Comparison of ENCODE assay signal across 1 cellular context in the genomic region with DNA sequence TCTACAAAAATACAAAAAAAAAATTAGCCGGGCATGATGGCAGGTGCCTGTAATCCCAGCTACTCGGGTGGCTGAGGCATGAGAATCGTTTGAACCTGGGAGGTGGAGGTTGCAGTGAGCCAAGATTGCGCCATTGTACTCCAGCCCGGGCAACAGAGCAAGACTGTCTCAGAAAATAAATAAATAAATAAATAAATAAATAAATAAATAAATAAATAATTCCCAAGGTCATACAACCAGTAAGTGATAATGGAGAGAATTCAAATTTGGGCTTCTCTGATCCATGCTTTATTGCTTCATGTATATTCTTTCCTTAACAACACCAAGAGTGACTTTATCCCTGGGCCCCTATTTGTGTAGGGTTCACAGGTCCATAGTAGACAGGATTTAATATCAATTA.
A peak's percentile ranks its signal among the peaks of the same experiment; 100 is the strongest.
TF ChIP-seq lines count a peak whose summit lies in the region.

No MANE protein-coding gene starts in this region.

TF ChIP-seq in HEK293, 187 proteins besides CTCF, POLR2A, EP300 and RAD21 (continued from another document):
- 0 out of 2 replicates have a peak, but pooled peaks have one; percentile 57 for TF ChIP-seq ZNF354C (tag by site-specific recombination; IDR thresholded peaks at IDR 0.05; ENCODE audit: borderline replicate concordance, low read depth)
- peak; percentile 57; the same call in 1 of the 2 replicates for TF ChIP-seq ZNF664 (tag by site-specific recombination; IDR thresholded peaks at IDR 0.05)
- peak; percentile 63 for TF ChIP-seq ZNF426 (tag by site-specific recombination; IDR thresholded peaks at IDR 0.05)
- TF ChIP-seq ZXDB (tag by site-specific recombination; IDR thresholded peaks at IDR 0.05): 0 out of 2 replicates have a peak, but pooled peaks have one; percentile 25
- TF ChIP-seq ZNF791 (tag by site-specific recombination; IDR thresholded peaks at IDR 0.05): 0 out of 2 replicates have a peak, but pooled peaks have one; percentile 17
- TF ChIP-seq ZNF629 (tag by site-specific recombination; IDR thresholded peaks at IDR 0.05): 0 out of 2 replicates have a peak, but pooled peaks have one; percentile 20
- TF ChIP-seq ZNF529 (tag by site-specific recombination; IDR thresholded peaks at IDR 0.05; ENCODE audit: insufficient replicate concordance): peak; percentile 10
- peak; percentile 89; the same call in 1 of the 2 replicates for TF ChIP-seq ZNF394 (tag by site-specific recombination; IDR thresholded peaks at IDR 0.05; ENCODE audit: borderline replicate concordance)
- TF ChIP-seq ZBTB8A (tag by site-specific recombination; IDR thresholded peaks at IDR 0.05): peak; percentile 50
- TF ChIP-seq, protein P1, sequence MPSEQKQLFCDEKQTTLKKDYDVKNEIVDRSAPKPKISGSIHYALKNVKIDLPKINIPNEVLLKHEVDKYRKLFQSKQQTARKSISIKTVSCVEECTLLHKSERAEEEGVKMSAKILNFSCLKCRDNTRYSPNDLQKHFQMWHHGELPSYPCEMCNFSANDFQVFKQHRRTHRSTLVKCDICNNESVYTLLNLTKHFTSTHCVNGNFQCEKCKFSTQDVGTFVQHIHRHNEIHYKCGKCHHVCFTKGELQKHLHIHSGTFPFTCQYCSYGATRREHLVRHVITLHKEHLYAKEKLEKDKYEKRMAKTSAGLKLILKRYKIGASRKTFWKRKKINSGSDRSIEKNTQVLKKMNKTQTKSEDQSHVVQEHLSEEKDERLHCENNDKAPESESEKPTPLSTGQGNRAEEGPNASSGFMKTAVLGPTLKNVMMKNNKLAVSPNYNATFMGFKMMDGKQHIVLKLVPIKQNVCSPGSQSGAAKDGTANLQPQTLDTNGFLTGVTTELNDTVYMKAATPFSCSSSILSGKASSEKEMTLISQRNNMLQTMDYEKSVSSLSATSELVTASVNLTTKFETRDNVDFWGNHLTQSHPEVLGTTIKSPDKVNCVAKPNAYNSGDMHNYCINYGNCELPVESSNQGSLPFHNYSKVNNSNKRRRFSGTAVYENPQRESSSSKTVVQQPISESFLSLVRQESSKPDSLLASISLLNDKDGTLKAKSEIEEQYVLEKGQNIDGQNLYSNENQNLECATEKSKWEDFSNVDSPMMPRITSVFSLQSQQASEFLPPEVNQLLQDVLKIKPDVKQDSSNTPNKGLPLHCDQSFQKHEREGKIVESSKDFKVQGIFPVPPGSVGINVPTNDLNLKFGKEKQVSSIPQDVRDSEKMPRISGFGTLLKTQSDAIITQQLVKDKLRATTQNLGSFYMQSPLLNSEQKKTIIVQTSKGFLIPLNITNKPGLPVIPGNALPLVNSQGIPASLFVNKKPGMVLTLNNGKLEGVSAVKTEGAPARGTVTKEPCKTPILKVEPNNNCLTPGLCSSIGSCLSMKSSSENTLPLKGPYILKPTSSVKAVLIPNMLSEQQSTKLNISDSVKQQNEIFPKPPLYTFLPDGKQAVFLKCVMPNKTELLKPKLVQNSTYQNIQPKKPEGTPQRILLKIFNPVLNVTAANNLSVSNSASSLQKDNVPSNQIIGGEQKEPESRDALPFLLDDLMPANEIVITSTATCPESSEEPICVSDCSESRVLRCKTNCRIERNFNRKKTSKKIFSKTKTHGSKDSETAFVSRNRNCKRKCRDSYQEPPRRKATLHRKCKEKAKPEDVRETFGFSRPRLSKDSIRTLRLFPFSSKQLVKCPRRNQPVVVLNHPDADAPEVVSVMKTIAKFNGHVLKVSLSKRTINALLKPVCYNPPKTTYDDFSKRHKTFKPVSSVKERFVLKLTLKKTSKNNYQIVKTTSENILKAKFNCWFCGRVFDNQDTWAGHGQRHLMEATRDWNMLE (tag by site-specific recombination; conservative IDR thresholded peaks at IDR 0.05; ENCODE audit: low read depth): peak; percentile 83
- peak; percentile 61 for TF ChIP-seq ZNF623 (tag by site-specific recombination; IDR thresholded peaks at IDR 0.05)
- 0 out of 2 replicates have a peak, but pooled peaks have one; percentile 49 for TF ChIP-seq ZNF266 (tag by site-specific recombination; IDR thresholded peaks at IDR 0.05; ENCODE audit: low read depth)
- TF ChIP-seq ZNF433 (tag by site-specific recombination; IDR thresholded peaks at IDR 0.05; ENCODE audit: low read depth): peak; percentile 72
- TF ChIP-seq, protein P2, sequence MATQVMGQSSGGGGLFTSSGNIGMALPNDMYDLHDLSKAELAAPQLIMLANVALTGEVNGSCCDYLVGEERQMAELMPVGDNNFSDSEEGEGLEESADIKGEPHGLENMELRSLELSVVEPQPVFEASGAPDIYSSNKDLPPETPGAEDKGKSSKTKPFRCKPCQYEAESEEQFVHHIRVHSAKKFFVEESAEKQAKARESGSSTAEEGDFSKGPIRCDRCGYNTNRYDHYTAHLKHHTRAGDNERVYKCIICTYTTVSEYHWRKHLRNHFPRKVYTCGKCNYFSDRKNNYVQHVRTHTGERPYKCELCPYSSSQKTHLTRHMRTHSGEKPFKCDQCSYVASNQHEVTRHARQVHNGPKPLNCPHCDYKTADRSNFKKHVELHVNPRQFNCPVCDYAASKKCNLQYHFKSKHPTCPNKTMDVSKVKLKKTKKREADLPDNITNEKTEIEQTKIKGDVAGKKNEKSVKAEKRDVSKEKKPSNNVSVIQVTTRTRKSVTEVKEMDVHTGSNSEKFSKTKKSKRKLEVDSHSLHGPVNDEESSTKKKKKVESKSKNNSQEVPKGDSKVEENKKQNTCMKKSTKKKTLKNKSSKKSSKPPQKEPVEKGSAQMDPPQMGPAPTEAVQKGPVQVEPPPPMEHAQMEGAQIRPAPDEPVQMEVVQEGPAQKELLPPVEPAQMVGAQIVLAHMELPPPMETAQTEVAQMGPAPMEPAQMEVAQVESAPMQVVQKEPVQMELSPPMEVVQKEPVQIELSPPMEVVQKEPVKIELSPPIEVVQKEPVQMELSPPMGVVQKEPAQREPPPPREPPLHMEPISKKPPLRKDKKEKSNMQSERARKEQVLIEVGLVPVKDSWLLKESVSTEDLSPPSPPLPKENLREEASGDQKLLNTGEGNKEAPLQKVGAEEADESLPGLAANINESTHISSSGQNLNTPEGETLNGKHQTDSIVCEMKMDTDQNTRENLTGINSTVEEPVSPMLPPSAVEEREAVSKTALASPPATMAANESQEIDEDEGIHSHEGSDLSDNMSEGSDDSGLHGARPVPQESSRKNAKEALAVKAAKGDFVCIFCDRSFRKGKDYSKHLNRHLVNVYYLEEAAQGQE (tag by site-specific recombination; IDR thresholded peaks at IDR 0.05): peak; percentile 51; the same call in 1 of the 2 replicates
- peak; percentile 25; the same call in 1 of the 2 replicates for TF ChIP-seq GLI2 (tag by site-specific recombination; IDR thresholded peaks at IDR 0.05; ENCODE audit: borderline replicate concordance, low read depth)
